In the genomic region with DNA sequence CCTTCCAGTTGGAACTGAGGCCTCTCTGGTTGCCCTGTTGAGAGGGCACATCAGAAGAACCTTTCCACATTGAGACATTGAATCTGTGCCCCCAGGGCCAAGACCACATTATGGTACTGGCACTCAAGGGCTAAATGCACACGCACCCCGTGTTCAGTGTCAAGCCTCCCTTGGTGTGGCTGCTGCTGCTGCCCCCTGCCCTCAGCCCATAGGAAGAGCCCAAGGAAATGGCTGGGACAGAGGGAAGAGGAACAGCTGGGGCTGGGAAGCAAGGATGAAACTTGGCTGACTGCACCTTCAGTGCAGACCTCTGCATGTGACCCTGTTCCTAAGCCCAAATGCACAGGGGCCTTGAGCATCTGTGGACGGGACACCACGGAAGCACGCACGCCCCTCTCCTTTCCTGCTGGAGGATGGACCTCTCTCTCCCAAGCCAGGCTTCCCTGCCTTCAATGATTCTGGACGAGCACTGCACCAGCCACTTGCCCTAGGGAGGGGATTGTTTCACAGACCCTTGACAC, we compare ENCODE assay signal across 26 cellular contexts. TPM values are rescaled to one million over a fixed set of nuclear protein-coding genes. Genes with fewer than 3 reads are reported as not detected.
A peak's percentile ranks its signal among the peaks of the same experiment; 100 is the strongest.
DNase-seq lines count a peak whose midpoint lies in the region; ATAC-seq and TF ChIP-seq lines count a peak whose summit lies in the region.
"Had no signal": no experiment of that assay in that cellular context is flagged by ENCODE, and none has a peak within 500 bp of the region (broad histone marks: within the 10 kb centered on the region; RNA-seq: fewer than 3 reads in every experiment).

No MANE protein-coding gene starts in this region.

- H3K9ac ChIP-seq in PC-3 (ENCODE audit: low read length), result no peak overlapping the region
- no peak overlapping the region for H3K9ac ChIP-seq in endodermal cell (ENCODE audit: extremely low read depth, low read length, poor library complexity, severe bottlenecking)

- POLR2A ChIA-PET in CD8-positive, alpha-beta memory T cell (lab: Charles Lee), result no interaction called here
- POLR2A ChIA-PET in PC-3 (lab: Charles Lee; ENCODE audit: unreplicated experiment), result no interaction called here

- CTCF ChIA-PET in CD8-positive, alpha-beta memory T cell (lab: Charles Lee), result no interaction called here
- CTCF ChIA-PET in PC-3 (lab: Charles Lee), result no interaction called here

- peak overlapping the region in 6 of 8 donors; percentile 50 to 98 (median 72) for H3K27ac Mint-ChIP-seq in CD8-positive, alpha-beta memory T cell
- no peak overlapping the region for H3K27ac Mint-ChIP-seq in endodermal cell
- H3K27ac Mint-ChIP-seq in stimulated activated effector memory CD8-positive, alpha-beta T cell treated with anti-CD3 and anti-CD28 coated beads, Interleukin-12 subunit alpha, Interleukin-12 subunit beta, amount 100 ng/mL, for 72 hours, result peak overlapping the region; percentile 20
- H3K27ac Mint-ChIP-seq: stimulated activated naive CD8-positive, alpha-beta T cell treated with anti-CD3 and anti-CD28 coated beads, Interleukin-15, amount 100 ng/mL, for 72 hours had no signal

- H3K4me1 Mint-ChIP-seq in CD8-positive, alpha-beta memory T cell, result peaks cover 32 to 40% (median 40%) of the 10 kb centered on the region in 3 donors
- H3K4me1 Mint-ChIP-seq in endodermal cell, result no peaks in the 10 kb centered on the region
- peaks cover 41% of the 10 kb centered on the region for H3K4me1 Mint-ChIP-seq in stimulated activated effector memory CD8-positive, alpha-beta T cell treated with anti-CD3 and anti-CD28 coated beads, Interleukin-12 subunit alpha, Interleukin-12 subunit beta, amount 100 ng/mL, for 72 hours

- H3K27me3 ChIP-seq in CD8-positive, alpha-beta memory T cell (ENCODE audit: insufficient read depth, low read length, poor library complexity, severe bottlenecking), result no peaks in the 10 kb centered on the region
- H3K27me3 ChIP-seq in PC-3 (ENCODE audit: low read length), result no peaks in the 10 kb centered on the region
- H3K27me3 ChIP-seq in endodermal cell (ENCODE audit: control insufficient read depth, insufficient read depth, low read length, poor library complexity, severe bottlenecking), result no peaks in the 10 kb centered on the region
- H3K27me3 ChIP-seq: dorsolateral prefrontal cortex, MG63, Peyer's patch, SJSA1, transverse colon had no signal

- H3K4me1 ChIP-seq in CD8-positive, alpha-beta memory T cell (ENCODE audit: insufficient read depth, low read length), result peaks cover 29% of the 10 kb centered on the region
- peaks cover 54% of the 10 kb centered on the region for H3K4me1 ChIP-seq in PC-3 (ENCODE audit: insufficient read depth, low read length)
- H3K4me1 ChIP-seq in endodermal cell (ENCODE audit: control insufficient read depth, insufficient read depth, low read length), result no peaks in the 10 kb centered on the region
- H3K4me1 ChIP-seq: HAP-1 had no signal

- no peaks in the 10 kb centered on the region for H3K36me3 Mint-ChIP-seq in CD8-positive, alpha-beta memory T cell
- no peaks in the 10 kb centered on the region for H3K36me3 Mint-ChIP-seq in endodermal cell (ENCODE audit: low read depth)
- peaks cover 15% of the 10 kb centered on the region for H3K36me3 Mint-ChIP-seq in stimulated activated effector memory CD8-positive, alpha-beta T cell treated with anti-CD3 and anti-CD28 coated beads, Interleukin-12 subunit alpha, Interleukin-12 subunit beta, amount 100 ng/mL, for 72 hours
- H3K36me3 Mint-ChIP-seq: T-cell had no signal

- no peaks in the 10 kb centered on the region for H3F3A ChIP-seq in PC-3 (ENCODE audit: low read length, unreplicated experiment)

- no peaks in the 10 kb centered on the region for H3K79me2 ChIP-seq in PC-3 (ENCODE audit: low read length)

- DNase-seq in CD8-positive, alpha-beta memory T cell, result no peak
- no peak for DNase-seq in PC-3
- peak; percentile 67 for DNase-seq in endodermal cell
- DNase-seq in stimulated activated effector memory CD8-positive, alpha-beta T cell treated with anti-CD3 and anti-CD28 coated beads, Interleukin-12 subunit alpha, Interleukin-12 subunit beta, amount 100 ng/mL, for 72 hours (ENCODE audit: low spot score in 2 of 2), result no peak
- DNase-seq in stimulated activated CD4-positive, alpha-beta T cell treated with anti-CD3 and anti-CD28 coated beads, Interleukin-4, amount 100 ng/mL, for 1 hour, result no peak
- no peak for DNase-seq in stimulated activated naive CD4-positive, alpha-beta T cell treated with Interleukin-2 at 50 U/mL for 16 hours (lab: John Stamatoyannopoulos, UW)
- no peak for DNase-seq in omental fat pad (ENCODE audit: low spot score)
- DNase-seq: activated gamma-delta T cell; activated T-cell treated with anti-CD3 and anti-CD28 coated beads, Interleukin-2, amount 50 U/mL, for 24 hours; DMS53; dorsolateral prefrontal cortex; hypothalamus; KBM-7; mesenchymal stem cell; MG63; NCI-H1105 treated with DMSO at 0.1 percent for 48 hours; NCI-H2029; NCI-H524 treated with DMSO at 0.1 percent for 48 hours; NK-92 treated with Interleukin-12 subunit alpha and Interleukin-12 subunit beta, amount 100 ng/mL, for 24 hours; Peyer's patch; stimulated activated naive CD8-positive, alpha-beta T cell treated with anti-CD3 and anti-CD28 coated beads, Interleukin-15, amount 100 ng/mL, for 72 hours; T-cell; transverse colon had no signal

- WGBS in endodermal cell (ENCODE audit: insufficient coverage in 1 of 2, insufficient read length in 1 of 2), 2 experiments, result 86 to 100% methylated on average over 3 to 7 of the region's 7 CpGs

- H3K27me3 Mint-ChIP-seq in CD8-positive, alpha-beta memory T cell, result no peaks in the 10 kb centered on the region
- H3K27me3 Mint-ChIP-seq in endodermal cell (ENCODE audit: insufficient read depth), result no peaks in the 10 kb centered on the region
- H3K27me3 Mint-ChIP-seq: activated T-cell treated with anti-CD3 and anti-CD28 coated beads, Interleukin-2, amount 50 U/mL, for 24 hours; stimulated activated naive CD8-positive, alpha-beta T cell treated with anti-CD3 and anti-CD28 coated beads, Interleukin-15, amount 100 ng/mL, for 72 hours; T-cell had no signal

- no peaks in the 10 kb centered on the region for H3K9me3 ChIP-seq in CD8-positive, alpha-beta memory T cell (ENCODE audit: low read length)
- H3K9me3 ChIP-seq in PC-3 (ENCODE audit: low read length) (no peaks in the 10 kb centered on the region), endodermal cell (ENCODE audit: control insufficient read depth, low read length) (no peaks in the 10 kb centered on the region)
- H3K9me3 ChIP-seq: HAP-1, MG63, Peyer's patch, SJSA1, transverse colon had no signal

- peak overlapping the region; percentile 52; the same call in 1 of the 2 replicates for H3K4me2 ChIP-seq in PC-3 (ENCODE audit: low read length)

- no peak overlapping the region for H3K27ac ChIP-seq in CD8-positive, alpha-beta memory T cell (ENCODE audit: low read depth, low read length)
- H3K27ac ChIP-seq in PC-3 (ENCODE audit: low read length) (peak overlapping the region; percentile 63), endodermal cell (ENCODE audit: low read depth, low read length) (no peak overlapping the region)
- H3K27ac ChIP-seq: dorsolateral prefrontal cortex, Peyer's patch, SJSA1, transverse colon had no signal

- no peak for TF ChIP-seq CTCF in PC-3 (conservative IDR thresholded peaks at IDR 0.05; ENCODE audit: low read depth, low read length)
- peak; percentile 57 for TF ChIP-seq CTCF in endodermal cell (conservative IDR thresholded peaks at IDR 0.05)
- no peak for TF ChIP-seq CTCF in omental fat pad (IDR thresholded peaks at IDR 0.05)

- H3K36me3 ChIP-seq in CD8-positive, alpha-beta memory T cell (ENCODE audit: insufficient read depth, low read length), result no peaks in the 10 kb centered on the region
- no peaks in the 10 kb centered on the region for H3K36me3 ChIP-seq in PC-3 (ENCODE audit: low read depth, low read length)
- H3K36me3 ChIP-seq in endodermal cell (ENCODE audit: control insufficient read depth, insufficient read depth, low read length), result no peaks in the 10 kb centered on the region
- H3K36me3 ChIP-seq: HAP-1, MG63, Peyer's patch, SJSA1, transverse colon had no signal

- no peaks in the 10 kb centered on the region for H3K9me3 Mint-ChIP-seq in CD8-positive, alpha-beta memory T cell
- H3K9me3 Mint-ChIP-seq in endodermal cell, result no peaks in the 10 kb centered on the region
- H3K9me3 Mint-ChIP-seq in stimulated activated effector memory CD8-positive, alpha-beta T cell treated with anti-CD3 and anti-CD28 coated beads, Interleukin-12 subunit alpha, Interleukin-12 subunit beta, amount 100 ng/mL, for 72 hours, result no peaks in the 10 kb centered on the region
- H3K9me3 Mint-ChIP-seq: activated T-cell treated with anti-CD3 and anti-CD28 coated beads, Interleukin-2, amount 50 U/mL, for 24 hours; stimulated activated naive CD8-positive, alpha-beta T cell treated with anti-CD3 and anti-CD28 coated beads, Interleukin-15, amount 100 ng/mL, for 72 hours; T-cell had no signal

- peak overlapping the region; percentile 63; the same call in 1 of the 2 replicates for H2AFZ ChIP-seq in PC-3 (ENCODE audit: low read length)

- H3K4me3 ChIP-seq in CD8-positive, alpha-beta memory T cell (ENCODE audit: low read length), result no peak overlapping the region
- H3K4me3 ChIP-seq in PC-3 (ENCODE audit: low read length) (no peak overlapping the region), endodermal cell (ENCODE audit: low read length) (no peak overlapping the region)
- H3K4me3 ChIP-seq: dorsolateral prefrontal cortex, HAP-1, MG63, Peyer's patch, SJSA1, transverse colon had no signal

- H3K4me3 Mint-ChIP-seq in CD8-positive, alpha-beta memory T cell, result no peak overlapping the region
- no peak overlapping the region for H3K4me3 Mint-ChIP-seq in endodermal cell
- no peak overlapping the region for H3K4me3 Mint-ChIP-seq in stimulated activated effector memory CD8-positive, alpha-beta T cell treated with anti-CD3 and anti-CD28 coated beads, Interleukin-12 subunit alpha, Interleukin-12 subunit beta, amount 100 ng/mL, for 72 hours
- H3K4me3 Mint-ChIP-seq: activated T-cell treated with anti-CD3 and anti-CD28 coated beads, Interleukin-2, amount 50 U/mL, for 24 hours; stimulated activated naive CD8-positive, alpha-beta T cell treated with anti-CD3 and anti-CD28 coated beads, Interleukin-15, amount 100 ng/mL, for 72 hours; T-cell had no signal

- intact Hi-C loops in PC-3 (cut with micrococcal nuclease), result no loop called here

- no TSS peak for BruUV-seq in PC-3 (replicated peaks; lab: Mats Ljungman, UMichigan)

- H4K20me1 ChIP-seq in PC-3 (ENCODE audit: low read length), result no peaks in the 10 kb centered on the region

- ATAC-seq in PC-3 (no peak), omental fat pad (ENCODE audit: low FRiP score) (no peak)
- ATAC-seq in stimulated activated effector memory CD8-positive, alpha-beta T cell treated with anti-CD3 and anti-CD28 coated beads, Interleukin-12 subunit alpha, Interleukin-12 subunit beta, amount 100 ng/mL, for 72 hours, result no peak
- ATAC-seq: activated CD4-positive, CD25-positive, alpha-beta regulatory T cell treated with anti-CD3 and anti-CD28 coated beads, Interleukin-2, amount 50 U/mL, for 24 hours; stimulated activated naive CD8-positive, alpha-beta T cell treated with anti-CD3 and anti-CD28 coated beads, Interleukin-15, amount 100 ng/mL, for 72 hours; T-cell had no signal

- H3K9me2 ChIP-seq in PC-3 (replicated peaks; ENCODE audit: low read length), result no peaks in the 10 kb centered on the region

RNA-seq across cellular contexts. Expression of gene NIFK, which starts 40.2 kb away (rescaled TPM):
- total RNA-seq in CD8-positive, alpha-beta memory T cell, result 100 to 1,000 TPM; 167 to 169 TPM
- polyA plus RNA-seq in CD8-positive, alpha-beta memory T cell, result 54.4 TPM
- 42.1 and 64.1 TPM in 2 replicates for total RNA-seq in PC-3 (2014; rRNA removed)
- total RNA-seq in endodermal cell, result 10 to 100 TPM; 64.2 to 88.5 TPM
- polyA plus RNA-seq in endodermal cell (2013, experiment 1 of 2), result 43.2 TPM
- 37.8 TPM for polyA plus RNA-seq in endodermal cell (2013, experiment 2 of 2)
- total RNA-seq in omental fat pad, result 10 to 100 TPM; 33.1 to 97.6 (median 50.1) TPM

RNA-seq across cellular contexts. Expression of gene CLASP1, which starts 47.2 kb away (rescaled TPM):
- 10 to 100 TPM; 62.6 to 66.0 TPM for total RNA-seq in CD8-positive, alpha-beta memory T cell
- 22.2 TPM for polyA plus RNA-seq in CD8-positive, alpha-beta memory T cell
- total RNA-seq in PC-3 (2014; rRNA removed) (24.3 and 27.0 TPM in 2 replicates), endodermal cell (10 to 100 TPM; 87.0 to 88.3 TPM), omental fat pad (100 to 1,000 TPM in 1 of 4 donors, 10 to 100 TPM in 3; 56.2 to 114 (median 64.5) TPM)
- polyA plus RNA-seq in endodermal cell (2013, experiment 1 of 2), result 56.6 TPM
- 49.5 TPM for polyA plus RNA-seq in endodermal cell (2013, experiment 2 of 2)

RNA-seq across cellular contexts. Expression of gene TSN, which starts 59.0 kb away (rescaled TPM):
- total RNA-seq in CD8-positive, alpha-beta memory T cell, result 10 to 100 TPM; 88.0 to 90.4 TPM
- 74.9 TPM for polyA plus RNA-seq in CD8-positive, alpha-beta memory T cell
- total RNA-seq in PC-3 (2014; rRNA removed) (55.0 and 83.0 TPM in 2 replicates), endodermal cell (10 to 100 TPM; 71.5 to 79.8 TPM), omental fat pad (10 to 100 TPM; 28.3 to 39.5 (median 33.2) TPM)
- polyA plus RNA-seq in endodermal cell (2013, experiment 1 of 2), result 80.9 TPM
- polyA plus RNA-seq in endodermal cell (2013, experiment 2 of 2), result 71.0 TPM
